Comparison of ENCODE assay signal across 8 cellular contexts in the genomic region with DNA sequence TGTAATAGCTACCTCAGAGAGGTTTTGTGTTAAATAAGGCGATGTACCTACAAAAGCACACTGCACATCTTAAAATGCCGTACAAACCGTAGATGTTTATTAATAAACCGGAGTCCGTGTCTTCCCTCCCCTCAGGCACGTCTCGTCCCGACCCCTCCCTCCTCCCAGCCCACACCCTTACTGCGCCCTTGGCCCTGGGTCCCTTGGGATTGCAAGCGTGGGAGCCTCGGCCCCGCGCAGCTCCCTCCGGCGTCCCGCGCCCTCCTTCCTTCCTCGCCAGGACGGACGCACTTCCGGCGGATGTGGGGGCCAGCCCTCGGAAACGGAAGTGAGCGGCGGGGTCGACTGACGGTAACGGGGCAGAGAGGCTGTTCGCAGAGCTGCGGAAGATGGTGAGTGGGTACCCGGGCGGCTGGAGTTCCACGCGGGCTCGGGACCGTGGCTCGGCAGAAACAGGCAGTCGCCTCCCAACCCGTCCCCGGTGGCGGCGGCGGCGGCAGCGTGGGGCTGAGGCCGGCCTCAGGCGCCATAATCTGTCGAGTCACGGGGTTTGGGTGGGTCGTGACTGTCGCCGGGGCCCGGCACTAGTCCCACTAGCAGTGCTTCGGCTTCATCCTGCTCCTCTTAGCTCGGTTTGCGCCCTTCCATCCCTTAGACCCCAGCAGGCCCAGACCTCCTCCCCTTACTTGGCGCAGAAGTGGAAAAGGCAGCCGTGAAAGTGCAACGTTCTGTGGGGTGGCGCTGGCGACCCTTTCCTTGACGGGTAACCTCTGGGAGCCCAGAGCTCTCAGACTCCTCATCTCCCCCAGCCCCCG. TPM values are rescaled to one million over a fixed set of nuclear protein-coding genes. Genes with fewer than 3 reads are reported as not detected.
DNase-seq lines count a peak whose midpoint lies in the region; ATAC-seq and TF ChIP-seq lines count a peak whose summit lies in the region.

A gene with protein sequence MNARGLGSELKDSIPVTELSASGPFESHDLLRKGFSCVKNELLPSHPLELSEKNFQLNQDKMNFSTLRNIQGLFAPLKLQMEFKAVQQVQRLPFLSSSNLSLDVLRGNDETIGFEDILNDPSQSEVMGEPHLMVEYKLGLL (plus strand): TSS at position 335 of the 815 bp plus-strand sequence. CDS start 55 bp downstream, at position 390.

- TF ChIP-seq CTCF in BE2C (IDR thresholded peaks at IDR 0.05; ENCODE audit: low read depth, low read length), result no peak
- TF ChIP-seq CTCF in coronary artery (IDR thresholded peaks at IDR 0.05), result no peak

- intact Hi-C loops in left colon (cut with DNase I, micrococcal nuclease), result no loop called here

- no peaks in the 10 kb centered on the region for H3K9me3 Mint-ChIP-seq in activated CD4-positive, alpha-beta T cell treated with anti-CD3 and anti-CD28 coated beads, Interleukin-2, amount 10 ng/mL, durations not matched to agents 7 days and 5 days

- DNase-seq in BE2C (peak; percentile 97), NCI-H526 treated with DMSO at 0.1 percent for 48 hours (lab: John Stamatoyannopoulos, UW) (peak; percentile 92), coronary artery (ENCODE audit: low spot score) (peak; percentile 97), left colon (peak; percentile 90 to 94)
- DNase-seq in activated CD4-positive, alpha-beta T cell treated with anti-CD3 and anti-CD28 coated beads, Interleukin-2, amount 10 ng/mL, durations not matched to agents 7 days and 5 days, result peak; percentile 92
- peak; percentile 91 for DNase-seq in stimulated activated CD4-positive, alpha-beta T cell treated with anti-CD3 and anti-CD28 coated beads, Interleukin-1b, Interleukin-23, amount 100 ng/mL, for 48 hours

- peak within 1 kb of the TSS; percentile 92 for H3K4me3 Mint-ChIP-seq in activated CD4-positive, alpha-beta T cell treated with anti-CD3 and anti-CD28 coated beads, Interleukin-2, amount 10 ng/mL, durations not matched to agents 7 days and 5 days

- H3K27ac Mint-ChIP-seq in activated CD4-positive, alpha-beta T cell treated with anti-CD3 and anti-CD28 coated beads, Interleukin-2, amount 10 ng/mL, durations not matched to agents 7 days and 5 days, result peak within 1 kb of the TSS; percentile 97

- peaks cover 63% of the 10 kb centered on the region for H3K4me1 Mint-ChIP-seq in activated CD4-positive, alpha-beta T cell treated with anti-CD3 and anti-CD28 coated beads, Interleukin-2, amount 10 ng/mL, durations not matched to agents 7 days and 5 days

- H3K4me1 ChIP-seq in BE2C, result peaks cover 6% of the 10 kb centered on the region

- peaks cover 41% of the 10 kb centered on the region for H3K36me3 Mint-ChIP-seq in activated CD4-positive, alpha-beta T cell treated with anti-CD3 and anti-CD28 coated beads, Interleukin-2, amount 10 ng/mL, durations not matched to agents 7 days and 5 days (ENCODE audit: low read depth)

- peaks cover 40% of the 10 kb centered on the region for H3K36me3 ChIP-seq in BE2C

- no peaks in the 10 kb centered on the region for H3K27me3 ChIP-seq in BE2C

- POLR2A ChIA-PET in activated CD4-positive, alpha-beta T cell treated with anti-CD3 and anti-CD28 coated beads, Interleukin-2, amount 10 ng/mL, durations not matched to agents 7 days and 5 days (lab: Charles Lee), result interaction anchor here (0.5 to 0.7 kb wide), 3 partner anchors 12 to 344 kb away, joined by 3 read pairs; no protein-coding TSS in a partner anchor

- H3K4me3 ChIP-seq in BE2C (ENCODE audit: low read depth, low read length), result peak within 1 kb of the TSS; percentile 84
- H3K4me3 ChIP-seq in coronary artery, result peak within 1 kb of the TSS; percentile 99

- H3K27ac ChIP-seq in coronary artery, result peak within 1 kb of the TSS; percentile 92 to 99

- CTCF ChIA-PET in activated CD4-positive, alpha-beta T cell treated with anti-CD3 and anti-CD28 coated beads, Interleukin-2, amount 10 ng/mL, durations not matched to agents 7 days and 5 days (lab: Charles Lee), result interaction anchor here (0.7 kb wide), 1 partner anchor 49 kb away, joined by 3 read pairs; no protein-coding TSS in a partner anchor

- peak; percentile 89 for ATAC-seq in GM19043 (IDR thresholded peaks at IDR 0.05; ENCODE audit: low read depth, unreplicated experiment)
- ATAC-seq in HG03354 (IDR thresholded peaks at IDR 0.05; ENCODE audit: poor library complexity, severe bottlenecking, unreplicated experiment), result peak; percentile 96
- peak; percentile 97 for ATAC-seq in left colon

- H3K27me3 Mint-ChIP-seq in activated CD4-positive, alpha-beta T cell treated with anti-CD3 and anti-CD28 coated beads, Interleukin-2, amount 10 ng/mL, durations not matched to agents 7 days and 5 days, result no peaks in the 10 kb centered on the region

- H3K9me3 ChIP-seq in BE2C, result no peaks in the 10 kb centered on the region

RNA-seq across cellular contexts. Expression of the gene that starts here (rescaled TPM):
- polyA plus RNA-seq in BE2C (2012; ENCODE audit: insufficient read depth, insufficient read length, low read depth), result 126 TPM
- 10 to 100 TPM; 66.7 to 67.8 TPM for total RNA-seq in activated CD4-positive, alpha-beta T cell treated with anti-CD3 and anti-CD28 coated beads, Interleukin-2, amount 10 ng/mL, durations not matched to agents 7 days and 5 days
- 10 to 100 TPM; 62.5 to 70.8 TPM for total RNA-seq in left colon

Comparison
In these comparisons a context has a peak if more than half of its experiments do, and no peak if none do; other contexts are left out.
1. Peak in every context shown above with its lines: DNase-seq, ATAC-seq, H3K4me3 ChIP-seq and H3K27ac ChIP-seq.